In genomic region chr2:60329225-60329624, GRCh38 we compare ENCODE assay signal across 33 cellular contexts.
"Had no signal": no experiment of that assay in that cellular context is flagged by ENCODE, and none has a peak within 500 bp of the region (broad histone marks: within the 10 kb centered on the region; RNA-seq: fewer than 3 reads in every experiment).

No MANE protein-coding gene starts in this region.

- DNase-seq: activated effector memory CD4-positive, alpha-beta T cell treated with anti-CD3 and anti-CD28 coated beads, Interleukin-2, amount 50 U/mL, for 16 hours; activated effector memory CD4-positive, alpha-beta T cell treated with Interleukin-2 at 50 U/mL for 16 hours; activated gamma-delta T cell; activated gamma-delta T cell treated with Interleukin-2 at 50 U/mL for 16 hours; activated naive CD4-positive, alpha-beta T cell; activated naive CD4-positive, alpha-beta T cell treated with anti-CD3 and anti-CD28 coated beads for 36 hours; activated naive CD4-positive, alpha-beta T cell treated with anti-CD3 and anti-CD28 coated beads, Interleukin-2, amount 10 ng/mL, durations not matched to agents 7 days and 5 days; activated naive CD4-positive, alpha-beta T cell treated with anti-CD3 and anti-CD28 coated beads, Interleukin-2, amount 50 U/mL, for 16 hours; activated naive CD4-positive, alpha-beta T cell treated with Interleukin-2 at 50 U/mL for 16 hours; activated naive CD8-positive, alpha-beta T cell treated with anti-CD3 and anti-CD28 coated beads for 36 hours; activated naive CD8-positive, alpha-beta T cell treated with anti-CD3 and anti-CD28 coated beads, Interleukin-2, amount 10 ng/mL, durations not matched to agents 7 days and 5 days; activated naive CD8-positive, alpha-beta T cell treated with anti-CD3 and anti-CD28 coated beads, Interleukin-2, amount 50 U/mL, for 24 hours; activated T-cell treated with anti-CD3 and anti-CD28 coated beads, Interleukin-2, amount 50 U/mL, for 24 hours; activated T-cell treated with anti-CD3 and anti-CD28 coated beads, Interleukin-2, amount 50 U/mL, for 4 hours; activated T-cell treated with anti-CD3 and anti-CD28 coated beads, Interleukin-2, amount 50 U/mL, for 48 hours; activated T-cell treated with anti-CD3 and anti-CD28 coated beads, Interleukin-2, amount 50 U/mL, for 72 hours; adrenal gland; amniotic stem cell; amygdala; anterior cingulate cortex; aorta; body of pancreas; brain microvascular endothelial cell; caudate nucleus; central memory CD4-positive, alpha-beta T cell; cerebellar nuclear complex had no signal

- FAIRE-seq: astrocyte, bronchial epithelial cell had no signal

- H3K4me1 ChIP-seq: adrenal gland, ascending aorta, body of pancreas, breast epithelium had no signal

- H3K9me3 ChIP-seq: ascending aorta, body of pancreas had no signal

- H3K27me3 ChIP-seq: adrenal gland, ascending aorta, body of pancreas, brain microvascular endothelial cell, breast epithelium, cardiac muscle cell had no signal

- ATAC-seq: activated naive CD4-positive, alpha-beta T cell treated with anti-CD3 and anti-CD28 coated beads, Interleukin-2, amount 50 U/mL, for 72 hours; activated naive CD8-positive, alpha-beta T cell treated with anti-CD3 and anti-CD28 coated beads, Interleukin-2, amount 50 U/mL, for 24 hours; activated T-cell treated with anti-CD3 and anti-CD28 coated beads, Interleukin-2, amount 50 U/mL, for 4 hours; activated T-cell treated with anti-CD3 and anti-CD28 coated beads, Interleukin-2, amount 50 U/mL, for 72 hours; activated T-helper 17 cell treated with anti-CD3 and anti-CD28 coated beads, Interleukin-2, amount 50 U/mL, for 72 hours; body of pancreas had no signal

- H3K4me3 ChIP-seq: adrenal gland, ascending aorta, body of pancreas, breast epithelium, cardiac muscle cell had no signal

- H3K27ac ChIP-seq: adrenal gland, ascending aorta, body of pancreas, brain microvascular endothelial cell, breast epithelium, cardiac muscle cell had no signal

- H3K36me3 ChIP-seq: adrenal gland, ascending aorta, brain microvascular endothelial cell, breast epithelium, cardiac muscle cell had no signal
